In genomic region chr12:95605087-95605486, GRCh38 we compare ENCODE assay signal across 11 cellular contexts. TPM values are rescaled to one million over a fixed set of nuclear protein-coding genes. Genes with fewer than 3 reads are reported as not detected.
A peak's percentile ranks its signal among the peaks of the same experiment; 100 is the strongest.
DNase-seq lines count a peak whose midpoint lies in the region; ATAC-seq, FAIRE-seq and TF ChIP-seq lines count a peak whose summit lies in the region.
"Had no signal": no experiment of that assay in that cellular context is flagged by ENCODE, and none has a peak within 500 bp of the region (broad histone marks: within the 10 kb centered on the region; RNA-seq: fewer than 3 reads in every experiment).

No MANE protein-coding gene starts in this region.

- TF ChIP-seq POLR2A in HepG2 (IDR thresholded peaks at IDR 0.05; ENCODE audit: insufficient read depth in 1 of 2, low read depth in 2 of 2, low read length in 2 of 2) (no peak), right lobe of liver (IDR thresholded peaks at IDR 0.05) (no peak)

- no peak for DNase-seq in HepG2 (ENCODE audit: low spot score)
- DNase-seq in right lobe of liver, result no peak
- DNase-seq in SJSA1 (ENCODE audit: low read depth in 1 of 2, low spot score in 2 of 2), result peak; percentile 51 to 81
- peak; percentile 38 for DNase-seq in fibroblast of peridontal ligament (ENCODE audit: extremely low read depth)
- DNase-seq in urothelium cell line (ENCODE audit: low spot score), result peak; percentile 71
- DNase-seq in dorsolateral prefrontal cortex, result no peak
- DNase-seq: activated CD4-positive, alpha-beta T cell treated with anti-CD3 and anti-CD28 coated beads for 36 hours; uterus had no signal

- H3K27me3 ChIP-seq in HepG2 (ENCODE audit: control insufficient read depth in 1 of 2, insufficient read depth in 2 of 2, low read length in 2 of 2) (peaks cover 0 to 3% of the 10 kb centered on the region in 2 experiments; a peak in 1 of 5 replicates), right lobe of liver (no peaks in the 10 kb centered on the region), SJSA1 (replicated peaks) (no peaks in the 10 kb centered on the region), dorsolateral prefrontal cortex (no peaks in the 10 kb centered on the region)
- H3K27me3 ChIP-seq: pancreas, uterus had no signal

- H3K36me3 ChIP-seq in HepG2 (replicated peaks in 1 of 2; ENCODE audit: control insufficient read depth in 1 of 2, insufficient read depth in 2 of 2, low read length in 2 of 2), result no peaks in the 10 kb centered on the region
- H3K36me3 ChIP-seq in right lobe of liver, result no peaks in the 10 kb centered on the region
- no peaks in the 10 kb centered on the region for H3K36me3 ChIP-seq in SJSA1
- H3K36me3 ChIP-seq: pancreas, uterus had no signal

- no peak for ATAC-seq in HepG2
- no peak for ATAC-seq in right lobe of liver
- ATAC-seq in GM21515 (IDR thresholded peaks at IDR 0.05; ENCODE audit: unreplicated experiment), result no peak
- no peak for ATAC-seq in HG02884 (IDR thresholded peaks at IDR 0.05; ENCODE audit: unreplicated experiment)
- ATAC-seq: activated CD4-positive, alpha-beta T cell treated with anti-CD3 and anti-CD28 coated beads for 36 hours had no signal

- FAIRE-seq in HepG2 (lab: Jason Lieb, UNC) (no peak), urothelium cell line (lab: Jason Lieb, UNC) (no peak)
- FAIRE-seq: pancreas had no signal

- CTCF ChIA-PET in HepG2 (lab: Yijun Ruan, JAX; ENCODE audit: low intra/inter-chr PET ratio, low total read pairs), result no interaction called here

- TF ChIP-seq CTCF in HepG2 (CRISPR knock-in tag; IDR thresholded peaks at IDR 0.05) (no peak), right lobe of liver (IDR thresholded peaks at IDR 0.05) (no peak), dorsolateral prefrontal cortex (IDR thresholded peaks at IDR 0.05 in 54 of 56, conservative IDR thresholded peaks at IDR 0.05 in 2 of 56; ENCODE audit: low read depth in 1 of 56, partially characterized antibody in 56 of 56) (no peak)

- TF ChIP-seq EP300 in HepG2 (IDR thresholded peaks at IDR 0.05; ENCODE audit: low read depth in 2 of 2, low read length in 2 of 2), result no peak
- TF ChIP-seq EP300 in HepG2 (CRISPR knock-in tag; IDR thresholded peaks at IDR 0.05; ENCODE audit: borderline replicate concordance), result no peak

- no peak overlapping the region for H3K9ac ChIP-seq in HepG2 (ENCODE audit: insufficient read depth, low read depth, low read length)

- intact Hi-C loops in HepG2 (cut with micrococcal nuclease; ENCODE audit: unreplicated experiment), result no loop called here
- intact Hi-C loops in right lobe of liver (cut with DNase I), result no loop called here
- intact Hi-C loops in dorsolateral prefrontal cortex (cut with DNase I), result no loop called here

- no peak overlapping the region for H2AFZ ChIP-seq in HepG2 (ENCODE audit: low read length)

- H4K20me1 ChIP-seq in HepG2 (ENCODE audit: insufficient read depth, low read length), result no peaks in the 10 kb centered on the region

- no peaks in the 10 kb centered on the region for H3K79me2 ChIP-seq in HepG2 (ENCODE audit: insufficient read depth, low read length)

- H3K4me1 ChIP-seq in HepG2 (ENCODE audit: insufficient read depth, low read length) (peaks cover 34% of the 10 kb centered on the region), right lobe of liver (peaks cover 0 to 10% (median 4%) of the 10 kb centered on the region in 4 donors), SJSA1 (replicated peaks) (peaks cover 54% of the 10 kb centered on the region)
- H3K4me1 ChIP-seq: uterus had no signal

- no peak for TF ChIP-seq RAD21 in HepG2 (CRISPR knock-in tag; IDR thresholded peaks at IDR 0.05)

- H3K27ac ChIP-seq in HepG2 (ENCODE audit: extremely low read length, insufficient read depth, low read length) (no peak overlapping the region), right lobe of liver (no peak overlapping the region), SJSA1 (peak overlapping the region; percentile 49), dorsolateral prefrontal cortex (no peak overlapping the region)

- in situ Hi-C loops in HepG2 (cut with HindIII; ENCODE audit: extremely low pct_ligation_motif_present, low pct_unique_long_range_greater_than_20kb), result no loop called here

- POLR2A ChIA-PET in HepG2 (lab: Yijun Ruan, JAX), result no interaction called here

- no TSS peak for BruUV-seq in HepG2 (replicated peaks; lab: Mats Ljungman, UMichigan)

- H3K4me2 ChIP-seq in HepG2 (ENCODE audit: low read depth, low read length), result no peak overlapping the region

- H3K4me3 ChIP-seq in HepG2 (replicated peaks in 1 of 3; ENCODE audit: insufficient read depth in 1 of 3, low read depth in 2 of 3, low read length in 3 of 3) (no peak overlapping the region), right lobe of liver (no peak overlapping the region), SJSA1 (no peak overlapping the region), dorsolateral prefrontal cortex (no peak overlapping the region)
- H3K4me3 ChIP-seq: pancreas, uterus had no signal

- 0% methylated on average over 2 of the region's 2 CpGs for WGBS in HepG2 (ENCODE audit: low lambda C conversion rate)
- WGBS in right lobe of liver (ENCODE audit: insufficient coverage, low coverage, low lambda C conversion rate, missing lambda C conversion rate), result 67% methylated on average over 2 of the region's 2 CpGs

- H3K9me3 ChIP-seq in HepG2 (ENCODE audit: low read length), result no peaks in the 10 kb centered on the region
- H3K9me3 ChIP-seq in right lobe of liver, result no peaks in the 10 kb centered on the region
- H3K9me3 ChIP-seq in SJSA1 (replicated peaks), result no peaks in the 10 kb centered on the region
- H3K9me3 ChIP-seq: pancreas, uterus had no signal

TF ChIP-seq in HepG2, 621 proteins besides CTCF, POLR2A, EP300 and RAD21:
- TF ChIP-seq GMEB2 (CRISPR knock-in tag; IDR thresholded peaks at IDR 0.05; ENCODE audit: low read depth) (no peak), FOSL2 (CRISPR knock-in tag; IDR thresholded peaks at IDR 0.05) (peak; percentile 44)

RNA-seq across cellular contexts. Expression of gene USP44, which starts 53.8 kb away (rescaled TPM):
- total RNA-seq in HepG2 (2016; rRNA removed; fragmentation: Illumina TruSeq; extraction: Trizol) (0.07 and 0.11 TPM in 2 replicates), right lobe of liver (under 1 TPM in 4 of 6 experiments, not detected in 2; 0.22 to 0.31 (median 0.23) TPM), dorsolateral prefrontal cortex (1 to 10 TPM; 1.1 to 7.8 (median 3.0) TPM)
- 0.35 TPM in 1 of 2 replicates, not detected in the other for total RNA-seq in HepG2 (2016; cell fraction: cytosol; rRNA removed; fragmentation: Illumina TruSeq; extraction: Trizol; ENCODE audit: low read depth)
- 0.11 and 0.12 TPM in 2 replicates for total RNA-seq in HepG2 (2016; cell fraction: insoluble cytoplasmic fraction; rRNA removed; fragmentation: Illumina TruSeq; extraction: Trizol)
- 0.22 TPM in 1 of 2 replicates, not detected in the other for total RNA-seq in HepG2 (2016; cell fraction: membrane; rRNA removed; fragmentation: Illumina TruSeq; extraction: Trizol)
- total RNA-seq in HepG2 (2016; cell fraction: nucleus; rRNA removed; fragmentation: Illumina TruSeq; extraction: Trizol), result not detected in 2 replicates
- 0.04 and 0.05 TPM in 2 replicates for polyA plus RNA-seq in HepG2 (2011; rRNA removed)
- polyA plus RNA-seq in HepG2 (2011; cell fraction: cytosol; rRNA removed), result 0.08 TPM in 1 of 2 replicates, not detected in the other
- polyA plus RNA-seq in HepG2 (2011; cell fraction: nucleus; rRNA removed), result 0.06 TPM in 1 of 2 replicates, not detected in the other
- 0.11 and 0.12 TPM in 2 replicates for polyA plus RNA-seq in HepG2 (2012)
- not detected in 2 replicates for polyA plus RNA-seq in HepG2 (2016; cell fraction: cytosol; fragmentation: Illumina TruSeq; extraction: Trizol; ENCODE audit: low read depth)
- polyA plus RNA-seq in HepG2 (2016; cell fraction: insoluble cytoplasmic fraction; fragmentation: Illumina TruSeq; extraction: Trizol; ENCODE audit: low read depth), result 0.09 TPM in 1 of 2 replicates, not detected in the other
- not detected in 2 replicates for polyA plus RNA-seq in HepG2 (2016; cell fraction: membrane; fragmentation: Illumina TruSeq; extraction: Trizol; ENCODE audit: low read depth)
- polyA plus RNA-seq in HepG2 (2016; cell fraction: nucleus; fragmentation: Illumina TruSeq; extraction: Trizol; ENCODE audit: insufficient read depth, low read depth), result 0.79 TPM in 1 of 2 replicates, not detected in the other
- polyA minus RNA-seq in HepG2 (2011; rRNA and poly(A)+ RNA removed; ENCODE audit: low replicate concordance), result not detected in 2 replicates
- not detected in 2 replicates for polyA minus RNA-seq in HepG2 (2011; cell fraction: cytosol; rRNA and poly(A)+ RNA removed)
- not detected in 2 replicates for polyA minus RNA-seq in HepG2 (2011; cell fraction: nucleus; rRNA and poly(A)+ RNA removed)
- total RNA-seq in SJSA1 (2014; rRNA removed; shearing (Covaris generic)), result 0.44 and 1.6 TPM in 2 replicates

Comparison
In these comparisons a context has a peak if more than half of its experiments do, and no peak if none do; other contexts are left out.
1. DNase-seq: peak in SJSA1 (2 of 2), fibroblast of peridontal ligament (single experiment) and urothelium cell line (single experiment); none in HepG2 (single experiment), right lobe of liver (0 of 3) and dorsolateral prefrontal cortex (0 of 10).